ENCODE assay signal across 9 cellular contexts in the genomic region with DNA sequence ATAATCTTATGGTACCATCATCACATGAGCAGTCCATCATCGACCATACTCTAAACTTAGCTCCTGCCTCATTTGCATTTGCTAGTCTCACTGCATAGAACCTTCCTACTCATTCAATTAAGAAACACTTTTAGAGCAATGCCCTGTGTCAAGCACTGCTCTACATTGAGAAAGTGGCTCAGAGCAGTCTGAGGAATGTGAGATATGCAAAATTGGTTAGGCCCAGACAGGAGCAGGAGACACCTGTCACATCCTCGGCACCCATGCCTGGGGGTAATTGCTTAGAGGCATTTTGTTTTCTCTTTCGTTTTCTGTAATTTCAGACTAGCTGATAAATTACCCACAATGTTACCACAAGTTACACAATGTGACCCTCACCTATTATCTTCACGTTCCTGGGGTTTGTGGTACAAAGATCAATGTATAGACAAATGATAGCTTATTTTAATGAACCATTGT. TPM values are rescaled to one million over a fixed set of nuclear protein-coding genes. Genes with fewer than 3 reads are reported as not detected.
DNase-seq lines count a peak whose midpoint lies in the region; ATAC-seq lines count a peak whose summit lies in the region.
"Had no signal": no experiment of that assay in that cellular context is flagged by ENCODE, and none has a peak within 500 bp of the region (broad histone marks: within the 10 kb centered on the region; RNA-seq: fewer than 3 reads in every experiment).

No MANE protein-coding gene starts in this region.

- no peaks in the 10 kb centered on the region for H3K9me3 Mint-ChIP-seq in activated CD4-positive, alpha-beta T cell treated with anti-CD3 and anti-CD28 coated beads for 36 hours (ENCODE audit: low read depth)

- H3K27me3 Mint-ChIP-seq in activated CD4-positive, alpha-beta T cell treated with anti-CD3 and anti-CD28 coated beads for 36 hours: peaks cover 4% of the 10 kb centered on the region

- no peaks in the 10 kb centered on the region for H3K27me3 ChIP-seq in H7 (ENCODE audit: control insufficient read depth, insufficient read depth, low read length)

- peaks cover 17% of the 10 kb centered on the region for H3K4me1 Mint-ChIP-seq in activated CD4-positive, alpha-beta T cell treated with anti-CD3 and anti-CD28 coated beads for 36 hours

- intact Hi-C loops in activated CD4-positive, alpha-beta T cell treated with anti-CD3 and anti-CD28 coated beads for 36 hours (cut with DNase I, micrococcal nuclease): no loop called here

- no peaks in the 10 kb centered on the region for H3K36me3 ChIP-seq in H7 (replicated peaks; ENCODE audit: control insufficient read depth, insufficient read depth, low read length)
- H3K36me3 ChIP-seq: HAP-1 had no signal

- no peak overlapping the region for H3K4me3 Mint-ChIP-seq in activated CD4-positive, alpha-beta T cell treated with anti-CD3 and anti-CD28 coated beads for 36 hours

- H3K36me3 Mint-ChIP-seq in activated CD4-positive, alpha-beta T cell treated with anti-CD3 and anti-CD28 coated beads for 36 hours (ENCODE audit: low read depth): peaks cover 2% of the 10 kb centered on the region

- no peak overlapping the region for H3K27ac Mint-ChIP-seq in activated CD4-positive, alpha-beta T cell treated with anti-CD3 and anti-CD28 coated beads for 36 hours

- peak; percentile 24 for DNase-seq in activated CD4-positive, alpha-beta T cell treated with anti-CD3 and anti-CD28 coated beads for 36 hours
- DNase-seq in activated CD4-positive, alpha-beta T cell treated with anti-CD3 and anti-CD28 coated beads for 4 hours: no peak
- DNase-seq in germinal center (ENCODE audit: low spot score): peak; percentile 62
- no peak for DNase-seq in H7
- DNase-seq in NCI-H2029 treated with DMSO at 0.1 percent for 48 hours (lab: John Stamatoyannopoulos, UW): no peak
- no peak for DNase-seq in dedifferentiated amniotic fluid mesenchymal stem cell (ENCODE audit: extremely low spot score)

- POLR2A ChIA-PET in activated CD4-positive, alpha-beta T cell treated with anti-CD3 and anti-CD28 coated beads for 36 hours (lab: Charles Lee): no interaction called here

- CTCF ChIA-PET in activated CD4-positive, alpha-beta T cell treated with anti-CD3 and anti-CD28 coated beads for 36 hours (lab: Charles Lee): interaction anchor here (0.8 kb wide), 1 partner anchor 122 kb away, joined by 3 read pairs; no protein-coding TSS in a partner anchor

- ATAC-seq in activated CD4-positive, alpha-beta T cell treated with anti-CD3 and anti-CD28 coated beads for 36 hours: no peak
- peak; percentile 95 for ATAC-seq in GM21390 (IDR thresholded peaks at IDR 0.05; ENCODE audit: unreplicated experiment)
- ATAC-seq in HG03159 (IDR thresholded peaks at IDR 0.05; ENCODE audit: unreplicated experiment): peak; percentile 97

- H3K4me3 ChIP-seq in H7 (ENCODE audit: insufficient read depth, low read depth, low read length): no peak overlapping the region
- H3K4me3 ChIP-seq: HAP-1 had no signal

RNA-seq across cellular contexts. Expression of a gene that starts 4.9 kb away (rescaled TPM):
- total RNA-seq in activated CD4-positive, alpha-beta T cell treated with anti-CD3 and anti-CD28 coated beads for 36 hours: 100 to 1,000 TPM; 127 to 135 TPM
- total RNA-seq in H7 (2014; rRNA removed; shearing (Covaris generic)): 104 and 122 TPM in 2 replicates

RNA-seq across cellular contexts. Expression of a gene that starts 47.7 kb away (rescaled TPM):
- total RNA-seq in activated CD4-positive, alpha-beta T cell treated with anti-CD3 and anti-CD28 coated beads for 36 hours: not detected
- total RNA-seq in H7 (2014; rRNA removed; shearing (Covaris generic)): 3.3 and 4.0 TPM in 2 replicates

Comparison
In these comparisons a context has a peak if more than half of its experiments do, and no peak if none do; other contexts are left out.
1. DNase-seq: peak in activated CD4-positive, alpha-beta T cell treated with anti-CD3 and anti-CD28 coated beads for 36 hours (single experiment) and germinal center (single experiment); none in activated CD4-positive, alpha-beta T cell treated with anti-CD3 and anti-CD28 coated beads for 4 hours (0 of 2), H7 (single experiment), NCI-H2029 treated with DMSO at 0.1 percent for 48 hours (single experiment) and dedifferentiated amniotic fluid mesenchymal stem cell (single experiment).